Comparison of ENCODE assay signal across 8 cellular contexts in the genomic region with DNA sequence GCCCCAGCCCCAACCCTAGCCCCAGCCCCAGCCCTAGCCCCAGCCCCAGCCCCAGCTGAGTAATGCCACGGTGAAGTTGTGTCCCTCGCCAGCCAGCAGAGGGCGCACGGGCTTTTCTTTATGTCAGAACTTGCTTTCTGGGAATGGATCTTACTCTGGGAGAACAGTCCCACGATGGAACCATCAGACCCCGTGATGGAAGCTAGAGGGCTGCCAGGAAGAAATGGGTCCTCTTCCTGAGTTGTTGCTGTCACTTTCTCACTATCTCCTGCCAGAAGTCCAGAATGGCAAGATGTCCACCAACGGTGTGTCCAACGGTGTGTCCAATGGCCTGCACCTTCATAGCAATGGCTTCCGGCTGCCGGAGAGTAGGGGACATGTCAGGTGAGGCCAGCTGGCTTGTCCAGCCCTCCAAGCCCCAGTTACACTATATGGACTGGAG. TPM values are rescaled to one million over a fixed set of nuclear protein-coding genes. Genes with fewer than 3 reads are reported as not detected.
DNase-seq lines count a peak whose midpoint lies in the region; ATAC-seq, FAIRE-seq and TF ChIP-seq lines count a peak whose summit lies in the region.

No MANE protein-coding gene starts in this region.

- peak; percentile 58 for ATAC-seq in CD8-positive, alpha-beta T cell
- ATAC-seq in T-cell (replicated peaks in 1 of 4): peak; percentile 56 to 68 (median 59)
- peak; percentile 47 for ATAC-seq in activated naive CD8-positive, alpha-beta T cell treated with anti-CD3 and anti-CD28 coated beads, Interleukin-2, amount 50 U/mL, for 24 hours
- peak in 3 of 8 donors; percentile 20 to 29 (median 26) for ATAC-seq in heart right ventricle
- ATAC-seq in psoas muscle: peak in 3 of 4 donors; percentile 25 to 40 (median 33)
- no peak for ATAC-seq in GM18502 (IDR thresholded peaks at IDR 0.05; ENCODE audit: poor library complexity, unreplicated experiment)

- no peak overlapping the region for H3K27ac ChIP-seq in CD8-positive, alpha-beta T cell (ENCODE audit: low read depth, low read length)
- H3K27ac ChIP-seq in heart right ventricle (no peak overlapping the region), psoas muscle (no peak overlapping the region)

- peak; percentile 39 to 80 (median 63) for DNase-seq in CD8-positive, alpha-beta T cell
- DNase-seq in HUDEP-2 (lab: John Stamatoyannopoulos, UW; ENCODE audit: unreplicated experiment in 76 of 76): peak in 45 of 76 experiments; percentile 2 to 61 (median 22)
- peak in 33 of 34 experiments; percentile 20 to 70 (median 56) for DNase-seq in T-cell
- DNase-seq in activated naive CD8-positive, alpha-beta T cell treated with anti-CD3 and anti-CD28 coated beads, Interleukin-2, amount 50 U/mL, for 24 hours: peak; percentile 80
- peak; percentile 61 to 77 for DNase-seq in heart right ventricle
- DNase-seq in psoas muscle: peak; percentile 75 to 87
- peak; percentile 68 for DNase-seq in urothelium cell line (ENCODE audit: low spot score)

- intact Hi-C loops in CD8-positive, alpha-beta T cell (cut with DNase I, micrococcal nuclease): loop anchor here (1.0 kb wide), 1 partner anchor 310 kb away; no protein-coding TSS in a partner anchor
- intact Hi-C loops in heart right ventricle (cut with DNase I) (loop anchor here in 5 of 10 donors (2.0 to 10.0 kb wide), 5 partner anchors 308 to 686 kb away; a partner anchor contains a TSS), psoas muscle (cut with DNase I) (loop anchor here (5.0 kb wide), 3 partner anchors 194 to 366 kb away; no protein-coding TSS in a partner anchor)

- no peak for FAIRE-seq in urothelium cell line (lab: Jason Lieb, UNC)

- peak; percentile 68 for TF ChIP-seq CTCF in CD8-positive, alpha-beta T cell (IDR thresholded peaks at IDR 0.05)
- peak; percentile 39 to 69 (median 61) for TF ChIP-seq CTCF in heart right ventricle (IDR thresholded peaks at IDR 0.05)
- TF ChIP-seq CTCF in psoas muscle (IDR thresholded peaks at IDR 0.05): peak; percentile 55

- no peaks in the 10 kb centered on the region for H3K27me3 Mint-ChIP-seq in CD8-positive, alpha-beta T cell (ENCODE audit: low read depth)
- H3K27me3 Mint-ChIP-seq in T-cell: no peaks in the 10 kb centered on the region
- H3K27me3 Mint-ChIP-seq in activated naive CD8-positive, alpha-beta T cell treated with anti-CD3 and anti-CD28 coated beads, Interleukin-2, amount 50 U/mL, for 24 hours: no peaks in the 10 kb centered on the region

- WGBS in heart right ventricle, 2 donors: 38 to 39% methylated on average over 10 of the region's 10 CpGs
- WGBS in psoas muscle, 3 donors: 34 to 37% (median 35%) methylated on average over 10 of the region's 10 CpGs

- H3K36me3 Mint-ChIP-seq in CD8-positive, alpha-beta T cell: peaks cover 84% of the 10 kb centered on the region
- peaks cover 34% of the 10 kb centered on the region for H3K36me3 Mint-ChIP-seq in T-cell
- no peaks in the 10 kb centered on the region for H3K36me3 Mint-ChIP-seq in activated naive CD8-positive, alpha-beta T cell treated with anti-CD3 and anti-CD28 coated beads, Interleukin-2, amount 50 U/mL, for 24 hours (ENCODE audit: low read depth)

- POLR2A ChIA-PET in CD8-positive, alpha-beta T cell (lab: Charles Lee): interaction anchor here (0.6 to 2.2 kb wide), 5 partner anchors 45 to 365 kb away, joined by 3 to 6 read pairs (median 3); a partner anchor contains a TSS
- POLR2A ChIA-PET in T-cell (lab: Charles Lee): no interaction called here

- H3K9me3 Mint-ChIP-seq in CD8-positive, alpha-beta T cell: no peaks in the 10 kb centered on the region
- H3K9me3 Mint-ChIP-seq in T-cell: no peaks in the 10 kb centered on the region
- H3K9me3 Mint-ChIP-seq in activated naive CD8-positive, alpha-beta T cell treated with anti-CD3 and anti-CD28 coated beads, Interleukin-2, amount 50 U/mL, for 24 hours: no peaks in the 10 kb centered on the region

- H3K27ac Mint-ChIP-seq in CD8-positive, alpha-beta T cell: no peak overlapping the region
- H3K27ac Mint-ChIP-seq in T-cell: no peak overlapping the region
- no peak overlapping the region for H3K27ac Mint-ChIP-seq in activated naive CD8-positive, alpha-beta T cell treated with anti-CD3 and anti-CD28 coated beads, Interleukin-2, amount 50 U/mL, for 24 hours

- CTCF ChIA-PET in CD8-positive, alpha-beta T cell (lab: Charles Lee): interaction anchor here (0.5 to 14.8 kb wide), 61 partner anchors 9 to 366 kb away, joined by 3 to 406 read pairs (median 4); a partner anchor contains a TSS
- CTCF ChIA-PET in T-cell (lab: Charles Lee): interaction anchor here (0.5 to 7.8 kb wide), 17 partner anchors 9 to 429 kb away, joined by 3 to 44 read pairs (median 4); a partner anchor contains a TSS

- no peaks in the 10 kb centered on the region for H3K27me3 ChIP-seq in CD8-positive, alpha-beta T cell (ENCODE audit: insufficient read depth, low read length)
- H3K27me3 ChIP-seq in heart right ventricle (no peaks in the 10 kb centered on the region), psoas muscle (ENCODE audit: insufficient read depth in 3 of 3, low read length in 2 of 3) (no peaks in the 10 kb centered on the region)

- H3K4me3 Mint-ChIP-seq in CD8-positive, alpha-beta T cell: no peak overlapping the region
- no peak overlapping the region for H3K4me3 Mint-ChIP-seq in T-cell
- no peak overlapping the region for H3K4me3 Mint-ChIP-seq in activated naive CD8-positive, alpha-beta T cell treated with anti-CD3 and anti-CD28 coated beads, Interleukin-2, amount 50 U/mL, for 24 hours

- no peak overlapping the region for H3K4me3 ChIP-seq in CD8-positive, alpha-beta T cell (ENCODE audit: low read depth, low read length)
- no peak overlapping the region for H3K4me3 ChIP-seq in heart right ventricle
- H3K4me3 ChIP-seq in psoas muscle: no peak overlapping the region

- H3K9me3 ChIP-seq in CD8-positive, alpha-beta T cell (ENCODE audit: low read length): no peaks in the 10 kb centered on the region
- H3K9me3 ChIP-seq in heart right ventricle (no peaks in the 10 kb centered on the region), psoas muscle (no peaks in the 10 kb centered on the region)

- H3K4me1 ChIP-seq in CD8-positive, alpha-beta T cell (ENCODE audit: insufficient read depth, low read length): no peaks in the 10 kb centered on the region
- H3K4me1 ChIP-seq in heart right ventricle (peaks cover 11 to 46% (median 30%) of the 10 kb centered on the region in 9 donors), psoas muscle (peaks cover 30% of the 10 kb centered on the region)

- H3K4me1 Mint-ChIP-seq in CD8-positive, alpha-beta T cell (ENCODE audit: low read depth): peaks cover 6% of the 10 kb centered on the region
- peaks cover 0 to 5% (median 2%) of the 10 kb centered on the region in 3 donors for H3K4me1 Mint-ChIP-seq in T-cell
- no peaks in the 10 kb centered on the region for H3K4me1 Mint-ChIP-seq in activated naive CD8-positive, alpha-beta T cell treated with anti-CD3 and anti-CD28 coated beads, Interleukin-2, amount 50 U/mL, for 24 hours

- peaks cover 33% of the 10 kb centered on the region for H3K36me3 ChIP-seq in CD8-positive, alpha-beta T cell (ENCODE audit: insufficient read depth, low read length)
- peaks cover 0 to 92% (median 44%) of the 10 kb centered on the region in 9 donors for H3K36me3 ChIP-seq in heart right ventricle
- H3K36me3 ChIP-seq in psoas muscle (ENCODE audit: insufficient read depth in 1 of 2, low read depth in 1 of 2): peaks cover 2 to 86% of the 10 kb centered on the region in 2 donors

RNA-seq across cellular contexts. Expression of a gene that starts 25.2 kb away (rescaled TPM):
- total RNA-seq in CD8-positive, alpha-beta T cell: 10 to 100 TPM; 24.1 to 25.2 TPM
- total RNA-seq in T-cell (10 to 100 TPM; 25.2 to 48.8 (median 43.7) TPM), heart right ventricle (10 to 100 TPM; 24.1 to 32.8 (median 26.4) TPM), psoas muscle (10 to 100 TPM; 20.7 to 35.0 (median 23.8) TPM)
- polyA plus RNA-seq in heart right ventricle (10 to 100 TPM; 32.2 to 47.2 TPM), psoas muscle (10 to 100 TPM; 30.8 to 50.2 (median 40.6) TPM)

RNA-seq across cellular contexts. Expression of a gene that starts 45.0 kb away (rescaled TPM):
- 100 to 1,000 TPM; 103 to 113 TPM for total RNA-seq in CD8-positive, alpha-beta T cell
- total RNA-seq in T-cell: 100 to 1,000 TPM; 169 to 240 (median 199) TPM
- total RNA-seq in heart right ventricle: 1 to 10 TPM in 2 of 10 donors, under 1 TPM in 8; 0.30 to 4.3 (median 0.68) TPM
- 1 to 10 TPM in 1 of 2 donors, under 1 TPM in 1; 0.46 to 2.5 TPM for polyA plus RNA-seq in heart right ventricle
- 1 to 10 TPM in 1 of 4 donors, under 1 TPM in 3; 0.41 to 1.3 (median 0.68) TPM for total RNA-seq in psoas muscle
- under 1 TPM; 0.13 to 0.23 (median 0.14) TPM for polyA plus RNA-seq in psoas muscle

Comparison
In these comparisons a context has a peak if more than half of its experiments do, and no peak if none do; other contexts are left out.
1. DNase-seq: peak in every context shown above with its lines; median percentile 81 in psoas muscle; 80 in activated naive CD8-positive, alpha-beta T cell treated with anti-CD3 and anti-CD28 coated beads, Interleukin-2, amount 50 U/mL, for 24 hours; 69 in heart right ventricle; 68 in urothelium cell line; 63 in CD8-positive, alpha-beta T cell; 56 in T-cell; 22 in HUDEP-2.
2. RNA of a gene that starts 45.0 kb away (total RNA-seq): 169 to 240 TPM in T-cell and 103 to 113 TPM in CD8-positive, alpha-beta T cell; 0.41 to 1.3 TPM in psoas muscle and 0.30 to 4.3 TPM in heart right ventricle; every median in the first group is over 10 times any median in the second.
3. Peak in every context shown above with its lines, with median percentiles within 50 percentile points of each other: CTCF ChIP-seq.